19 cellular contexts compared by ENCODE assay signal in genomic region chr4:4851906-4852305, GRCh38. TPM values are rescaled to one million over a fixed set of nuclear protein-coding genes. Genes with fewer than 3 reads are reported as not detected.
DNase-seq lines count a peak whose midpoint lies in the region; ATAC-seq and TF ChIP-seq lines count a peak whose summit lies in the region.
"Had no signal": no experiment of that assay in that cellular context is flagged by ENCODE, and none has a peak within 500 bp of the region (broad histone marks: within the 10 kb centered on the region; RNA-seq: fewer than 3 reads in every experiment).

No MANE protein-coding gene starts in this region.

- peaks cover 11% of the 10 kb centered on the region; the same call in 1 of the 2 replicates for H3F3A ChIP-seq in GM23248 (ENCODE audit: insufficient read depth)

- no peak overlapping the region for H3K27ac Mint-ChIP-seq in chondrocyte (ENCODE audit: unreplicated experiment)
- H3K27ac Mint-ChIP-seq in mesothelial cell of epicardium: peak overlapping the region; percentile 94

- H3K27me3 Mint-ChIP-seq in chondrocyte (ENCODE audit: low read depth) (peaks cover 23% of the 10 kb centered on the region), mesothelial cell of epicardium (ENCODE audit: low read depth) (no peaks in the 10 kb centered on the region)

- H3K27ac ChIP-seq in GM23248 (peak overlapping the region; percentile 91), spleen (no peak overlapping the region)
- H3K27ac ChIP-seq: A549; BLaER1 treated with 17β-estradiol and CSF1 and Interleukin-3, amounts not matched to agents 10 nM and 100 nM; HL-60 had no signal

- H3K79me2 ChIP-seq in GM23248 (ENCODE audit: insufficient read depth): no peaks in the 10 kb centered on the region

- H3K27me3 ChIP-seq in GM23248 (replicated peaks; ENCODE audit: insufficient read depth) (no peaks in the 10 kb centered on the region), spleen (replicated peaks in 1 of 7) (peaks cover 0 to 100% (median 72%) of the 10 kb centered on the region in 7 donors)

- peak overlapping the region; percentile 88 for H3K4me2 ChIP-seq in GM23248 (ENCODE audit: unreplicated experiment)
- H3K4me2 ChIP-seq: A549 had no signal

- no peak for ATAC-seq in GM18873 (IDR thresholded peaks at IDR 0.05; ENCODE audit: low FRiP score, unreplicated experiment)

- H3K36me3 ChIP-seq in GM23248 (ENCODE audit: low read depth) (no peaks in the 10 kb centered on the region), spleen (no peaks in the 10 kb centered on the region)
- H3K36me3 ChIP-seq: BLaER1 treated with 17β-estradiol and CSF1 and Interleukin-3, amounts not matched to agents 10 nM and 100 nM; HAP-1 had no signal

- peak overlapping the region; percentile 92 for H2AFZ ChIP-seq in GM23248

- no peaks in the 10 kb centered on the region for H3K9me3 ChIP-seq in GM23248 (ENCODE audit: low read depth)
- H3K9me3 ChIP-seq in spleen: peaks cover 0 to 4% (median 0%) of the 10 kb centered on the region in 8 donors
- H3K9me3 ChIP-seq: A549; BLaER1 treated with 17β-estradiol and CSF1 and Interleukin-3, amounts not matched to agents 10 nM and 100 nM; HAP-1 had no signal

- H3K4me1 Mint-ChIP-seq in chondrocyte (ENCODE audit: low read depth) (peaks cover 27% of the 10 kb centered on the region), mesothelial cell of epicardium (peaks cover 43% of the 10 kb centered on the region)

- H3K4me3 Mint-ChIP-seq in chondrocyte (ENCODE audit: unreplicated experiment) (no peak overlapping the region), mesothelial cell of epicardium (no peak overlapping the region)

- WGBS in GM23248 (ENCODE audit: low coverage in 1 of 2, low lambda C conversion rate in 2 of 2, missing lambda C conversion rate in 2 of 2), 2 experiments: 78 to 79% methylated on average over 4 to 7 of the region's 7 CpGs
- WGBS in spleen, 5 donors: 56 to 72% (median 69%) methylated on average over 7 of the region's 7 CpGs

- H3K4me1 ChIP-seq in GM23248 (ENCODE audit: insufficient read depth): peaks cover 8% of the 10 kb centered on the region; the same call in 1 of the 2 replicates
- H3K4me1 ChIP-seq in spleen: peaks cover 3 to 48% (median 24%) of the 10 kb centered on the region in 6 donors
- H3K4me1 ChIP-seq: A549, HAP-1 had no signal

- H3K9me3 Mint-ChIP-seq in chondrocyte (ENCODE audit: low read depth): no peaks in the 10 kb centered on the region
- H3K9me3 Mint-ChIP-seq in mesothelial cell of epicardium: no peaks in the 10 kb centered on the region

- no peak for TF ChIP-seq POLR2A in spleen (IDR thresholded peaks at IDR 0.05)

- in situ Hi-C loops in GM23248 (cut with MboI): no loop called here

- no peaks in the 10 kb centered on the region for H4K20me1 ChIP-seq in GM23248 (ENCODE audit: insufficient read depth)

- no peaks in the 10 kb centered on the region for H3K9me2 ChIP-seq in GM23248 (ENCODE audit: insufficient read depth)

- peak overlapping the region; percentile 82 for H3K9ac ChIP-seq in GM23248

- H3K36me3 Mint-ChIP-seq in chondrocyte (ENCODE audit: low read depth): no peaks in the 10 kb centered on the region
- no peaks in the 10 kb centered on the region for H3K36me3 Mint-ChIP-seq in mesothelial cell of epicardium
- H3K36me3 Mint-ChIP-seq: CD8-positive, alpha-beta memory T cell had no signal

- peak overlapping the region; percentile 68; the same call in 1 of the 2 replicates for H3K4me3 ChIP-seq in GM23248
- no peak overlapping the region for H3K4me3 ChIP-seq in spleen
- H3K4me3 ChIP-seq: A549, HAP-1 had no signal

- TF ChIP-seq CTCF in chondrocyte (IDR thresholded peaks at IDR 0.05) (no peak), mesothelial cell of epicardium (IDR thresholded peaks at IDR 0.05; ENCODE audit: unreplicated experiment) (no peak), spleen (IDR thresholded peaks at IDR 0.05 in 8 of 11, conservative IDR thresholded peaks at IDR 0.05 in 3 of 11) (no peak)

- DNase-seq in GM23248: no peak
- DNase-seq in chondrocyte (ENCODE audit: low spot score): peak; percentile 84
- DNase-seq in mesothelial cell of epicardium (ENCODE audit: low spot score in 2 of 2, unreplicated experiment in 2 of 2): no peak
- DNase-seq in spleen: peak; percentile 61
- DNase-seq in hippocampal formation (lab: John Stamatoyannopoulos, UW): no peak
- no peak for DNase-seq in DMS79 treated with DMSO at 0.1 percent for 48 hours (lab: John Stamatoyannopoulos, UW)
- DNase-seq: CD8-positive, alpha-beta memory T cell; DMS79; NCI-H1417 treated with DMSO at 0.1 percent for 48 hours; NCI-H187 treated with DMSO at 0.1 percent for 48 hours; NCI-H2227 treated with DMSO at 0.1 percent for 48 hours; NCI-H510A treated with DMSO at 0.1 percent for 48 hours; NCI-H774; SIG-M5 had no signal

- intact Hi-C loops in spleen (cut with DNase I; ENCODE audit: low total_unique reads): no loop called here

RNA-seq across cellular contexts. Expression of gene MSX1, which starts 7.6 kb away (rescaled TPM):
- 26.1 and 32.1 TPM in 2 replicates for total RNA-seq in GM23248 (2014; rRNA removed; shearing (Covaris generic))
- 16.8 and 17.2 TPM in 2 replicates for polyA plus RNA-seq in GM23248 (2016; fragmentation: Nextera tagmentation; extraction: Ambion mirVana)
- total RNA-seq in chondrocyte: 4.4 to 4.8 TPM (median 4.4 TPM) in 3 replicates
- total RNA-seq in mesothelial cell of epicardium: 44.9 to 50.3 TPM (median 46.0 TPM) in 3 replicates
- 1 to 10 TPM; 2.8 to 6.8 (median 5.2) TPM for total RNA-seq in spleen
- polyA plus RNA-seq in spleen: 1 to 10 TPM; 1.1 to 2.6 (median 2.0) TPM
- polyA plus RNA-seq: CD8-positive, alpha-beta memory T cell had no signal

Comparison
In these comparisons a context has a peak if more than half of its experiments do, and no peak if none do; other contexts are left out.
1. DNase-seq: peak in chondrocyte (single experiment) and spleen (single experiment); none in GM23248 (single experiment), mesothelial cell of epicardium (0 of 2), hippocampal formation (0 of 2) and DMS79 treated with DMSO at 0.1 percent for 48 hours (single experiment).